In the genomic region with DNA sequence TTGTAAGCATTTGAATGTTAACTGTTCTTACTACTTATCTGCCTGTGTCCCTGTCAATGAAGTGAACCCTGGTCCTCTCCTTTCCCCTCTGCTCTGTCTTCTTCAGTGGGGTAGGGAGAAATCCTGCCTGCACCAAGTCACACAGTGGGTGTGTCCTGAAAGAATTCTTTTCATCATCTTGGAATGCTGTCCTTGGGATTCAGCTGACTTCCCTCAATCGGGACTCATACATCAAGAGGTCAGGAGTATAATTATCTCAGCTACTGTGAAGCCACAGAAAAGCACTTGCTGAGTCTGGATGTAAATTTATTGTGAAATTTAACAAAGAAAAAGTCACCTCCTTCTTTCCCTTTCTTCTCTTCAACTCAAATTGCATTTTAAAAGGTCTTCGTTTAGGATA, we compare ENCODE assay signal across 1 cellular context.
TF ChIP-seq lines count a peak whose summit lies in the region.

No MANE protein-coding gene starts in this region.

TF ChIP-seq in A549, 52 proteins besides CTCF, POLR2A, EP300 and RAD21 (continued from another document):
- TF ChIP-seq, protein P1, sequence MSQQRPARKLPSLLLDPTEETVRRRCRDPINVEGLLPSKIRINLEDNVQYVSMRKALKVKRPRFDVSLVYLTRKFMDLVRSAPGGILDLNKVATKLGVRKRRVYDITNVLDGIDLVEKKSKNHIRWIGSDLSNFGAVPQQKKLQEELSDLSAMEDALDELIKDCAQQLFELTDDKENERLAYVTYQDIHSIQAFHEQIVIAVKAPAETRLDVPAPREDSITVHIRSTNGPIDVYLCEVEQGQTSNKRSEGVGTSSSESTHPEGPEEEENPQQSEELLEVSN (IDR thresholded peaks at IDR 0.05; ENCODE audit: borderline replicate concordance, low read depth), result no peak
- TF ChIP-seq TP53 (CRISPR knock-in tag; IDR thresholded peaks at IDR 0.05) (no peak), HOXB5 (CRISPR knock-in tag; IDR thresholded peaks at IDR 0.05) (no peak), SREBF2 (IDR thresholded peaks at IDR 0.05) (no peak), PHF8 (IDR thresholded peaks at IDR 0.05; ENCODE audit: borderline replicate concordance, low read depth) (no peak), CHD2 (IDR thresholded peaks at IDR 0.05; ENCODE audit: low read length, partially characterized antibody) (no peak), NR3C1 (IDR thresholded peaks at IDR 0.05) (no peak), HOXA7 (CRISPR knock-in tag; IDR thresholded peaks at IDR 0.05) (no peak), ZC3H11A (IDR thresholded peaks at IDR 0.05) (no peak), MYC (IDR thresholded peaks at IDR 0.05; ENCODE audit: borderline replicate concordance, low read length) (no peak), FOSB (CRISPR knock-in tag; IDR thresholded peaks at IDR 0.05) (no peak)
TF ChIP-seq in A549: peak in this region for 0.
